1 cellular context compared by ENCODE assay signal in genomic region chr17:29591737-29592624, GRCh38.
TF ChIP-seq lines count a peak whose summit lies in the region.

No MANE protein-coding gene starts in this region.

TF ChIP-seq in HepG2, 621 proteins besides CTCF, POLR2A, EP300 and RAD21 (continued from another document and continues in another):
- TF ChIP-seq SNAI1 (CRISPR knock-in tag; IDR thresholded peaks at IDR 0.05; ENCODE audit: borderline replicate concordance): no peak
- 0 out of 2 replicates have a peak, but pooled peaks have one; percentile 32 for TF ChIP-seq ZNF709 (CRISPR knock-in tag; IDR thresholded peaks at IDR 0.05)
- no peak for TF ChIP-seq REPIN1 (CRISPR knock-in tag; IDR thresholded peaks at IDR 0.05; ENCODE audit: borderline replicate concordance, low read depth)
- no peak for TF ChIP-seq ZBTB21 (CRISPR knock-in tag; IDR thresholded peaks at IDR 0.05)
- TF ChIP-seq TIGD3 (CRISPR knock-in tag; IDR thresholded peaks at IDR 0.05; ENCODE audit: borderline replicate concordance): no peak
- TF ChIP-seq ATF5 (CRISPR knock-in tag; IDR thresholded peaks at IDR 0.05; ENCODE audit: low read depth): no peak
- no peak for TF ChIP-seq NONO (IDR thresholded peaks at IDR 0.05)
- no peak for TF ChIP-seq NONO (CRISPR knock-in tag; conservative IDR thresholded peaks at IDR 0.05)
- TF ChIP-seq ZNF10 (CRISPR knock-in tag; IDR thresholded peaks at IDR 0.05; ENCODE audit: borderline replicate concordance, low read depth): no peak
- TF ChIP-seq SCMH1 (CRISPR knock-in tag; IDR thresholded peaks at IDR 0.05; ENCODE audit: borderline replicate concordance): no peak
- no peak for TF ChIP-seq ZNF557 (CRISPR knock-in tag; IDR thresholded peaks at IDR 0.05)
- TF ChIP-seq E2F2 (CRISPR knock-in tag; IDR thresholded peaks at IDR 0.05; ENCODE audit: borderline replicate concordance): no peak
- peak; percentile 49 for TF ChIP-seq SRSF1 (optimal IDR thresholded peaks at IDR 0.05; ENCODE audit: low read depth, low read length)
- TF ChIP-seq U2AF1 (optimal IDR thresholded peaks at IDR 0.05; ENCODE audit: low read depth, low read length): no peak
- TF ChIP-seq ZNF512 (CRISPR knock-in tag; IDR thresholded peaks at IDR 0.05): no peak
- TF ChIP-seq ZMAT3 (CRISPR knock-in tag; conservative IDR thresholded peaks at IDR 0.05): 0 out of 2 replicates have a peak, but pooled peaks have one; percentile 12
- TF ChIP-seq ZNF326 (CRISPR knock-in tag; IDR thresholded peaks at IDR 0.05; ENCODE audit: borderline replicate concordance): no peak
- TF ChIP-seq SALL1 (CRISPR knock-in tag; IDR thresholded peaks at IDR 0.05): peak; percentile 13; the same call in 1 of the 2 replicates
- no peak for TF ChIP-seq JDP2 (CRISPR knock-in tag; IDR thresholded peaks at IDR 0.05; ENCODE audit: borderline replicate concordance)
- no peak for TF ChIP-seq NBN (conservative IDR thresholded peaks at IDR 0.05)
- peak; percentile 20; the same call in 1 of the 2 replicates for TF ChIP-seq ZNF770 (CRISPR knock-in tag; IDR thresholded peaks at IDR 0.05)
- no peak for TF ChIP-seq FOXO1 (CRISPR knock-in tag; IDR thresholded peaks at IDR 0.05)
- no peak for TF ChIP-seq HNRNPUL1 (IDR thresholded peaks at IDR 0.05; ENCODE audit: low read depth, low read length)
- TF ChIP-seq PHF5A (CRISPR knock-in tag; IDR thresholded peaks at IDR 0.05; ENCODE audit: low read depth, unreplicated experiment): no peak
- TF ChIP-seq ZNF660 (CRISPR knock-in tag; IDR thresholded peaks at IDR 0.05; ENCODE audit: borderline replicate concordance, low read depth): no peak
- no peak for TF ChIP-seq NR0B2 (CRISPR knock-in tag; IDR thresholded peaks at IDR 0.05)
- TF ChIP-seq ISX (CRISPR knock-in tag; conservative IDR thresholded peaks at IDR 0.05): no peak
- no peak for TF ChIP-seq ZNF558 (CRISPR knock-in tag; IDR thresholded peaks at IDR 0.05; ENCODE audit: borderline replicate concordance)
- TF ChIP-seq ZXDC (CRISPR knock-in tag; IDR thresholded peaks at IDR 0.05): no peak
- TF ChIP-seq MYNN (CRISPR knock-in tag; IDR thresholded peaks at IDR 0.05; ENCODE audit: low read depth): no peak; the same call in 1 of the 2 replicates
- no peak; the same call in 1 of the 2 replicates for TF ChIP-seq KAT7 (CRISPR knock-in tag; IDR thresholded peaks at IDR 0.05; ENCODE audit: borderline replicate concordance)
- no peak for TF ChIP-seq PLSCR1 (CRISPR knock-in tag; IDR thresholded peaks at IDR 0.05; ENCODE audit: borderline replicate concordance)
- peak; percentile 19; the same call in 1 of the 2 replicates for TF ChIP-seq MED1 (CRISPR knock-in tag; IDR thresholded peaks at IDR 0.05)
- 0 out of 2 replicates have a peak, but pooled peaks have one; percentile 4 for TF ChIP-seq ZNF281 (CRISPR knock-in tag; IDR thresholded peaks at IDR 0.05; ENCODE audit: borderline replicate concordance)
- no peak for TF ChIP-seq ZNF18 (CRISPR knock-in tag; IDR thresholded peaks at IDR 0.05; ENCODE audit: insufficient replicate concordance)
- no peak for TF ChIP-seq ZNF609 (CRISPR knock-in tag; IDR thresholded peaks at IDR 0.05; ENCODE audit: borderline replicate concordance)
- no peak for TF ChIP-seq ZSCAN22 (CRISPR knock-in tag; IDR thresholded peaks at IDR 0.05)
